In the genomic region with DNA sequence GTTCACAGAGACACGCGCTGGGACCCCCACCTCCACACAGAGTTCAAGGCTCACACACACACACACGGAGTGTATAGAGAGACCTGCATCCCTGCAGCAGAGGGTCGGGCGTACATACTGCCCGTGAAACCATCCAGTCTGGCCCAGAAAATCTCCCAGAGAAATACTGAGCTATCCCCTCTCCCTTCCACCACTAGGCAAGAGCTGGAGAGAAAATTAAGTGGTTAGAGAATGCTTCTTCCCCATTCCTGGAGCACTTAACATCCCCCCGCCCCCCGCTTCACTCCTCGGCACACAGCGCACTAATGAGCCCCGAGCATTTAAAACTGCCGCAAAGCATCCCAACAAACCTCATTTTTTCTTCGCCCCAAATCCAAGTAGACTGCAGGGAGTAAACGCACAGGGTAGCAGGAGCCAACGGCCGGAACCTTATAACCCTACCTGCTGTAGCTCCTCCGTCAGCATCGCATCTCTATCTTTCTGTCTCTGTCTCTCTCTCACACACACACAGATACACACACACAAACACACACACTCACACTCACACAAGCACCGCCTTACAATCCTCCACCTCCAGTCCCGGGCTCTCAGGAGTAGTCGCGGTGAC, we compare ENCODE assay signal across 8 cellular contexts. TPM values are rescaled to one million over a fixed set of nuclear protein-coding genes. Genes with fewer than 3 reads are reported as not detected.
A peak's percentile ranks its signal among the peaks of the same experiment; 100 is the strongest.
DNase-seq lines count a peak whose midpoint lies in the region; ATAC-seq and TF ChIP-seq lines count a peak whose summit lies in the region.

No MANE protein-coding gene starts in this region.

- H3K36me3 ChIP-seq in body of pancreas (replicated peaks in 1 of 2; ENCODE audit: insufficient read depth in 1 of 2, low read depth in 2 of 2), result no peaks in the 10 kb centered on the region
- H3K36me3 ChIP-seq in kidney epithelial cell (ENCODE audit: control insufficient read depth, insufficient read depth, low read length), result peaks cover 3% of the 10 kb centered on the region
- peaks cover 0 to 15% (median 0%) of the 10 kb centered on the region in 4 donors for H3K36me3 ChIP-seq in stomach

- DNase-seq in AG08396 (ENCODE audit: low spot score), result peak; percentile 33
- DNase-seq in GM10266 (ENCODE audit: extremely low spot score), result peak; percentile 10
- DNase-seq in NCI-H1694 treated with DMSO at 0.1 percent for 48 hours (lab: John Stamatoyannopoulos, UW), result peak; percentile 54
- DNase-seq in body of pancreas, result peak; percentile 24 to 44 (median 36)
- DNase-seq in kidney epithelial cell (ENCODE audit: low read depth), result no peak
- no peak for DNase-seq in stomach
- no peak for DNase-seq in HK-2 (ENCODE audit: unreplicated experiment)
- no peak for DNase-seq in mesothelial cell of epicardium (ENCODE audit: low spot score in 2 of 2, unreplicated experiment in 2 of 2)

- H3K4me3 ChIP-seq in body of pancreas (peak overlapping the region; percentile 30 to 54), kidney epithelial cell (ENCODE audit: low read depth, low read length) (peak overlapping the region; percentile 57), stomach (peak overlapping the region; percentile 62 to 75 (median 71))

- H3K4me1 Mint-ChIP-seq in mesothelial cell of epicardium, result peaks cover 12% of the 10 kb centered on the region

- no peak for TF ChIP-seq CTCF in GM10266 (IDR thresholded peaks at IDR 0.05; ENCODE audit: control insufficient read depth, insufficient read depth, low read depth, missing control alignments)
- no peak for TF ChIP-seq CTCF in body of pancreas (IDR thresholded peaks at IDR 0.05)
- TF ChIP-seq CTCF in kidney epithelial cell (IDR thresholded peaks at IDR 0.05; ENCODE audit: insufficient read depth, low read length, poor library complexity, severe bottlenecking), result no peak
- no peak for TF ChIP-seq CTCF in stomach (IDR thresholded peaks at IDR 0.05)
- TF ChIP-seq CTCF in mesothelial cell of epicardium (IDR thresholded peaks at IDR 0.05; ENCODE audit: unreplicated experiment), result no peak

- H3K9me3 ChIP-seq in body of pancreas (no peaks in the 10 kb centered on the region), stomach (no peaks in the 10 kb centered on the region)

- peak; percentile 0 for ATAC-seq in body of pancreas

- no peaks in the 10 kb centered on the region for H3K36me3 Mint-ChIP-seq in mesothelial cell of epicardium

- peak overlapping the region; percentile 90 to 100 (median 95) for H3K27ac ChIP-seq in body of pancreas
- peak overlapping the region; percentile 85 to 100 (median 98) for H3K27ac ChIP-seq in stomach

- TF ChIP-seq POLR2A in body of pancreas (IDR thresholded peaks at IDR 0.05) (no peak), stomach (IDR thresholded peaks at IDR 0.05) (no peak)

- H3K4me3 Mint-ChIP-seq in mesothelial cell of epicardium, result no peak overlapping the region

- peaks cover 10% of the 10 kb centered on the region for H3K27me3 Mint-ChIP-seq in mesothelial cell of epicardium (ENCODE audit: low read depth)

- no peaks in the 10 kb centered on the region for H3K27me3 ChIP-seq in body of pancreas
- no peaks in the 10 kb centered on the region for H3K27me3 ChIP-seq in kidney epithelial cell (ENCODE audit: control insufficient read depth, insufficient read depth, low read length)
- H3K27me3 ChIP-seq in stomach, result no peaks in the 10 kb centered on the region

- H3K27ac Mint-ChIP-seq in mesothelial cell of epicardium, result no peak overlapping the region

- no peak for TF ChIP-seq EP300 in stomach (IDR thresholded peaks at IDR 0.05)

- intact Hi-C loops in body of pancreas (cut with DNase I), result no loop called here
- intact Hi-C loops in stomach (cut with DNase I; ENCODE audit: low total_unique reads), result no loop called here

- H3K4me1 ChIP-seq in body of pancreas, result peaks cover 50% of the 10 kb centered on the region
- peaks cover 4 to 47% (median 30%) of the 10 kb centered on the region in 4 donors for H3K4me1 ChIP-seq in stomach

- WGBS in body of pancreas, 2 donors, result 0 to 1% methylated on average over 22 of the region's 22 CpGs
- 0 to 1% (median 1%) methylated on average over 22 of the region's 22 CpGs for WGBS in stomach, 5 donors

- H3K9me3 Mint-ChIP-seq in mesothelial cell of epicardium, result no peaks in the 10 kb centered on the region

RNA-seq across cellular contexts. Expression of gene DUSP10, which starts 0.4 kb away (rescaled TPM):
- 10 to 100 TPM in 1 of 2 donors, 1 to 10 TPM in 1; 5.4 to 12.2 TPM for total RNA-seq in body of pancreas
- total RNA-seq in kidney epithelial cell, result 64.0 and 65.8 TPM in 2 replicates
- total RNA-seq in stomach, result 10 to 100 TPM in 2 of 5 donors, 1 to 10 TPM in 3; 1.0 to 50.0 (median 8.3) TPM
- 1 to 10 TPM; 2.4 to 3.1 (median 2.9) TPM for polyA plus RNA-seq in stomach
- total RNA-seq in mesothelial cell of epicardium, result 3.5 to 4.0 TPM (median 3.7 TPM) in 3 replicates

Comparison
In these comparisons a context has a peak if more than half of its experiments do, and no peak if none do; other contexts are left out.
1. DNase-seq: peak in AG08396 (single experiment), GM10266 (single experiment), NCI-H1694 treated with DMSO at 0.1 percent for 48 hours (single experiment) and body of pancreas (4 of 4); none in kidney epithelial cell (single experiment), stomach (single experiment), HK-2 (single experiment) and mesothelial cell of epicardium (0 of 2).
2. Peak in every context shown above with its lines, with median percentiles within 50 percentile points of each other: H3K4me3 ChIP-seq.